ENCODE assay signal across 28 cellular contexts in genomic region chr7:105364748-105365147, GRCh38.
"Had no signal": no experiment of that assay in that cellular context is flagged by ENCODE, and none has a peak within 500 bp of the region (broad histone marks: within the 10 kb centered on the region; RNA-seq: fewer than 3 reads in every experiment).

No MANE protein-coding gene starts in this region.

- FAIRE-seq: bronchial epithelial cell had no signal

- H3K27ac Mint-ChIP-seq: activated B cell treated with CpG ODN at 0.5 μM for 24 hours; activated CD8-positive, alpha-beta T cell treated with anti-CD3 and anti-CD28 coated beads for 36 hours; activated naive CD4-positive, alpha-beta T cell treated with anti-CD3 and anti-CD28 coated beads, Interleukin-2, amount 50 U/mL, for 72 hours; activated T-cell treated with anti-CD3 and anti-CD28 coated beads, Interleukin-2, amount 50 U/mL, for 72 hours; effector memory CD8-positive, alpha-beta T cell; nephron had no signal

- H3K4me3 Mint-ChIP-seq: activated B cell treated with CpG ODN at 0.5 μM for 24 hours; activated CD8-positive, alpha-beta T cell treated with anti-CD3 and anti-CD28 coated beads for 36 hours; activated T-cell treated with anti-CD3 and anti-CD28 coated beads, Interleukin-2, amount 50 U/mL, for 72 hours; effector memory CD8-positive, alpha-beta T cell; nephron had no signal

- H3K9me3 ChIP-seq: colonic mucosa, mucosa of descending colon, testis, transverse colon had no signal

- H3K36me3 ChIP-seq: colonic mucosa, heart right ventricle, transverse colon had no signal

- DNase-seq: activated B cell treated with CpG ODN at 0.5 μM for 24 hours; activated CD4-positive, alpha-beta T cell treated with anti-CD3 and anti-CD28 coated beads, Interleukin-2, amount 50 U/mL, for 1 hour; activated CD8-positive, alpha-beta T cell treated with anti-CD3 and anti-CD28 coated beads for 36 hours; activated naive CD4-positive, alpha-beta T cell; activated T-cell treated with anti-CD3 and anti-CD28 coated beads, Interleukin-2, amount 50 U/mL, for 72 hours; anterior cingulate cortex; cerebellar nuclear complex; colonic mucosa; dorsolateral prefrontal cortex; effector memory CD8-positive, alpha-beta T cell; foreskin keratinocyte; heart right ventricle; kidney glomerular epithelial cell; mucosa of descending colon; posterior cingulate gyrus; stimulated activated CD4-positive, alpha-beta T cell treated with anti-CD3 and anti-CD28 coated beads, Interleukin-12 subunit alpha, Interleukin-12 subunit beta, amount 100 ng/mL, for 4 hours; stimulated activated CD4-positive, alpha-beta T cell treated with anti-CD3 and anti-CD28 coated beads, Interleukin-4, amount 100 ng/mL, for 1 hour; stimulated activated naive CD8-positive, alpha-beta T cell treated with anti-CD3 and anti-CD28 coated beads, Interleukin-15, Interleukin-2, amounts not matched to agents 100 U/mL and 50 U/mL, for 24 hours; T-helper 2 cell; testis; transverse colon had no signal

- ATAC-seq: activated CD8-positive, alpha-beta T cell treated with anti-CD3 and anti-CD28 coated beads for 36 hours; activated naive CD4-positive, alpha-beta T cell treated with anti-CD3 and anti-CD28 coated beads, Interleukin-2, amount 50 U/mL, for 72 hours; activated T-cell treated with anti-CD3 and anti-CD28 coated beads, Interleukin-2, amount 50 U/mL, for 72 hours; effector memory CD8-positive, alpha-beta T cell; foreskin keratinocyte; left lobe of liver; mucosa of descending colon; sciatic nerve; stimulated activated naive CD8-positive, alpha-beta T cell treated with anti-CD3 and anti-CD28 coated beads, Interleukin-15, Interleukin-2, amounts not matched to agents 100 U/mL and 50 U/mL, for 24 hours had no signal

- H3K4me1 ChIP-seq: colonic mucosa, foreskin keratinocyte had no signal

- H3K9me3 Mint-ChIP-seq: activated B cell treated with CpG ODN at 0.5 μM for 24 hours; effector memory CD8-positive, alpha-beta T cell had no signal

- H3K4me1 Mint-ChIP-seq: nephron had no signal

- H3K27ac ChIP-seq: colonic mucosa, dorsolateral prefrontal cortex, foreskin keratinocyte, heart right ventricle, skin epidermis, testis, transverse colon had no signal

- H3K4me3 ChIP-seq: colonic mucosa, dorsolateral prefrontal cortex, heart right ventricle, lung, mucosa of descending colon, skin epidermis, testis, transverse colon had no signal

- H3K27me3 Mint-ChIP-seq: activated B cell treated with CpG ODN at 0.5 μM for 24 hours; activated CD8-positive, alpha-beta T cell treated with anti-CD3 and anti-CD28 coated beads for 36 hours; effector memory CD8-positive, alpha-beta T cell had no signal

- H3K27me3 ChIP-seq: colonic mucosa, dorsolateral prefrontal cortex, foreskin keratinocyte, heart right ventricle, testis, transverse colon had no signal
